In the genomic region with DNA sequence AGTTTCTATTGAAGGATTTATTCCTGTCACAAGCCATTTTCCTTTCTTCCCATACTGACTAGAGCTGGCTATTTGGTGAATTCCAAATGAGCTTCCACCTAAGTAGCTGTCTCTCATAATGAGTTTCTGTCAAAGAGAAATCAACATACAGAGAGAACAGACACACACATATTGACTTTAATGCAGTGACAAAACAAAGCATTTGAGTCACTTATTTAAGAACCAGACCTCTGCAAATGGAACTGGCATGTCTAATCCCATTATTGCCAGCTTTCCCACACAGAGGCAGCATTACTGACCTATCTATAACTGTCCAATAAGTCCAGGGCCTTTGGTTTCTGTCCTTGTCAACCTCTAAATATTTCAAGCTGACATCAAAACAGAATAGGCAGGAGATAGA, we compare ENCODE assay signal across 11 cellular contexts.
DNase-seq lines count a peak whose midpoint lies in the region; ATAC-seq and TF ChIP-seq lines count a peak whose summit lies in the region.
"Had no signal": no experiment of that assay in that cellular context is flagged by ENCODE, and none has a peak within 500 bp of the region (broad histone marks: within the 10 kb centered on the region; RNA-seq: fewer than 3 reads in every experiment).

No MANE protein-coding gene starts in this region.

- H3K36me3 ChIP-seq in heart right ventricle (no peaks in the 10 kb centered on the region), esophagus (ENCODE audit: control insufficient read depth in 2 of 2, insufficient read depth in 2 of 2, low read length in 1 of 2) (no peaks in the 10 kb centered on the region)

- in situ Hi-C loops in ACHN (cut with HindIII; ENCODE audit: low pct_ligation_motif_present, low pct_unique_long_range_greater_than_20kb, low sequenced_read_pairs) = no loop called here

- no peaks in the 10 kb centered on the region for H3K27me3 ChIP-seq in heart right ventricle
- H3K27me3 ChIP-seq in right cardiac atrium (ENCODE audit: control insufficient read depth, insufficient read depth) = no peaks in the 10 kb centered on the region
- H3K27me3 ChIP-seq in esophagus (ENCODE audit: control insufficient read depth in 1 of 2, insufficient read depth in 2 of 2, low read length in 2 of 2) = no peaks in the 10 kb centered on the region

- H3K4me3 ChIP-seq in heart right ventricle = no peak overlapping the region
- H3K4me3 ChIP-seq in right cardiac atrium (ENCODE audit: low read length) = no peak overlapping the region
- H3K4me3 ChIP-seq in esophagus (ENCODE audit: low read depth in 1 of 2, low read length in 2 of 2) = no peak overlapping the region

- peak in 3 of 8 donors; percentile 24 to 50 (median 33) for ATAC-seq in heart right ventricle
- ATAC-seq in right cardiac atrium = no peak
- ATAC-seq in HG03342 (IDR thresholded peaks at IDR 0.05; ENCODE audit: unreplicated experiment) = peak; percentile 19

- H3K27ac ChIP-seq in heart right ventricle (peak overlapping the region in 9 of 10 donors; percentile 34 to 77 (median 51)), right cardiac atrium (ENCODE audit: low read length) (no peak overlapping the region), esophagus (ENCODE audit: low read depth in 2 of 2, low read length in 1 of 2) (peak overlapping the region; percentile 13 to 25)

- H3K4me1 ChIP-seq in heart right ventricle = peaks cover 0 to 40% (median 26%) of the 10 kb centered on the region in 9 donors
- H3K4me1 ChIP-seq in right cardiac atrium (ENCODE audit: control insufficient read depth, insufficient read depth, low read length) = peaks cover 4% of the 10 kb centered on the region
- no peaks in the 10 kb centered on the region for H3K4me1 ChIP-seq in esophagus (ENCODE audit: control insufficient read depth in 2 of 2, insufficient read depth in 2 of 2, low read length in 1 of 2)

- intact Hi-C loops in heart right ventricle (cut with DNase I) (loop anchor here in 2 of 10 donors (5.0 to 10.0 kb wide), 2 partner anchors 79 to 1796 kb away; no protein-coding TSS in a partner anchor), right cardiac atrium (cut with DNase I) (no loop called here)

- no peak for TF ChIP-seq CTCF in heart right ventricle (IDR thresholded peaks at IDR 0.05)

- H3K9me3 ChIP-seq in heart right ventricle = peaks cover 0 to 16% (median 7%) of the 10 kb centered on the region in 11 donors
- H3K9me3 ChIP-seq in right cardiac atrium (ENCODE audit: control insufficient read depth, low read length) = no peaks in the 10 kb centered on the region
- no peaks in the 10 kb centered on the region for H3K9me3 ChIP-seq in esophagus (ENCODE audit: control insufficient read depth in 2 of 2, insufficient read depth in 1 of 2, low read depth in 1 of 2, low read length in 1 of 2)

- DNase-seq in heart right ventricle (no peak), right cardiac atrium (no peak), NCI-H526 treated with DMSO at 0.1 percent for 48 hours (lab: John Stamatoyannopoulos, UW) (no peak), ACHN (no peak), SKM-1 (lab: John Stamatoyannopoulos, UW; ENCODE audit: unreplicated experiment) (no peak), HK-2 (ENCODE audit: unreplicated experiment) (no peak)
- DNase-seq: activated B cell treated with CpG ODN at 0.5 μM for 24 hours, C1 segment of cervical spinal cord, NCI-H1105 had no signal
